Comparison of ENCODE assay signal across 11 cellular contexts in genomic region chr10:80187060-80187459, GRCh38. TPM values are rescaled to one million over a fixed set of nuclear protein-coding genes. Genes with fewer than 3 reads are reported as not detected.
DNase-seq lines count a peak whose midpoint lies in the region; ATAC-seq and TF ChIP-seq lines count a peak whose summit lies in the region.
"Had no signal": no experiment of that assay in that cellular context is flagged by ENCODE, and none has a peak within 500 bp of the region (broad histone marks: within the 10 kb centered on the region; RNA-seq: fewer than 3 reads in every experiment).

No MANE protein-coding gene starts in this region.

- H3K36me3 ChIP-seq in left ventricle myocardium inferior = no peaks in the 10 kb centered on the region
- H3K36me3 ChIP-seq: prostate gland had no signal

- H3K9me3 ChIP-seq in T-helper 17 cell (ENCODE audit: control insufficient read depth, low read length, poor library complexity, severe bottlenecking) = no peaks in the 10 kb centered on the region
- no peaks in the 10 kb centered on the region for H3K9me3 ChIP-seq in left ventricle myocardium inferior (replicated peaks)
- H3K9me3 ChIP-seq: prostate gland had no signal

- H3K9me3 Mint-ChIP-seq in T-helper 2 cell treated with Interferon-gamma antibody and Interleukin-4, amounts not matched to agents 5 μg/mL and 100 μg/mL, for 36 hours = peaks cover under 1% of the 10 kb centered on the region
- H3K9me3 Mint-ChIP-seq in stimulated activated effector memory CD8-positive, alpha-beta T cell treated with anti-CD3 and anti-CD28 coated beads, Interleukin-12 subunit alpha, Interleukin-12 subunit beta, amount 100 ng/mL, for 72 hours = no peaks in the 10 kb centered on the region

- no peak for TF ChIP-seq CTCF in left ventricle myocardium inferior (IDR thresholded peaks at IDR 0.05; ENCODE audit: borderline replicate concordance)

- H3K27me3 ChIP-seq in left ventricle myocardium inferior (ENCODE audit: low read depth) = no peaks in the 10 kb centered on the region

- DNase-seq in T-helper 2 cell treated with Interferon-gamma antibody and Interleukin-4, amounts not matched to agents 5 μg/mL and 100 μg/mL, for 36 hours (ENCODE audit: low spot score) = no peak
- no peak for DNase-seq in T-helper 2 cell
- DNase-seq in T-helper 17 cell = no peak
- DNase-seq in left ventricle myocardium inferior = no peak
- DNase-seq in stimulated activated effector memory CD8-positive, alpha-beta T cell treated with anti-CD3 and anti-CD28 coated beads, Interleukin-12 subunit alpha, Interleukin-12 subunit beta, amount 100 ng/mL, for 72 hours (ENCODE audit: low spot score in 2 of 2) = no peak
- DNase-seq in CD1c-positive myeloid dendritic cell (ENCODE audit: extremely low spot score) = no peak
- DNase-seq in GM19240 (ENCODE audit: insufficient read length, low spot score) = no peak
- DNase-seq in NCI-H524 treated with DMSO at 0.1 percent for 48 hours (lab: John Stamatoyannopoulos, UW) = no peak
- DNase-seq: NK-92 treated with Interleukin-12 subunit alpha and Interleukin-12 subunit beta, amount 100 ng/mL, for 24 hours had no signal

- peak overlapping the region; percentile 84 for H3K27ac ChIP-seq in left ventricle myocardium inferior (replicated peaks)

- intact Hi-C loops in left ventricle myocardium inferior (cut with micrococcal nuclease) = no loop called here

- no peak for ATAC-seq in T-helper 17 cell
- ATAC-seq in stimulated activated effector memory CD8-positive, alpha-beta T cell treated with anti-CD3 and anti-CD28 coated beads, Interleukin-12 subunit alpha, Interleukin-12 subunit beta, amount 100 ng/mL, for 72 hours = no peak

- no peaks in the 10 kb centered on the region for H3K27me3 Mint-ChIP-seq in T-helper 2 cell treated with Interferon-gamma antibody and Interleukin-4, amounts not matched to agents 5 μg/mL and 100 μg/mL, for 36 hours (ENCODE audit: low read depth)
- H3K27me3 Mint-ChIP-seq in T-helper 17 cell = no peaks in the 10 kb centered on the region

- H3K27ac Mint-ChIP-seq in T-helper 2 cell treated with Interferon-gamma antibody and Interleukin-4, amounts not matched to agents 5 μg/mL and 100 μg/mL, for 36 hours = peak overlapping the region; percentile 95
- H3K27ac Mint-ChIP-seq in T-helper 17 cell = peak overlapping the region; percentile 96
- peak overlapping the region; percentile 86 for H3K27ac Mint-ChIP-seq in stimulated activated effector memory CD8-positive, alpha-beta T cell treated with anti-CD3 and anti-CD28 coated beads, Interleukin-12 subunit alpha, Interleukin-12 subunit beta, amount 100 ng/mL, for 72 hours

- peaks cover 60% of the 10 kb centered on the region for H3K4me1 Mint-ChIP-seq in T-helper 2 cell treated with Interferon-gamma antibody and Interleukin-4, amounts not matched to agents 5 μg/mL and 100 μg/mL, for 36 hours (ENCODE audit: low read depth)
- H3K4me1 Mint-ChIP-seq in T-helper 17 cell = peaks cover 62% of the 10 kb centered on the region
- H3K4me1 Mint-ChIP-seq in stimulated activated effector memory CD8-positive, alpha-beta T cell treated with anti-CD3 and anti-CD28 coated beads, Interleukin-12 subunit alpha, Interleukin-12 subunit beta, amount 100 ng/mL, for 72 hours = peaks cover 86% of the 10 kb centered on the region

- peak overlapping the region; percentile 80 for H3K4me3 Mint-ChIP-seq in T-helper 2 cell treated with Interferon-gamma antibody and Interleukin-4, amounts not matched to agents 5 μg/mL and 100 μg/mL, for 36 hours
- peak overlapping the region; percentile 89 for H3K4me3 Mint-ChIP-seq in T-helper 17 cell
- peak overlapping the region; percentile 66 for H3K4me3 Mint-ChIP-seq in stimulated activated effector memory CD8-positive, alpha-beta T cell treated with anti-CD3 and anti-CD28 coated beads, Interleukin-12 subunit alpha, Interleukin-12 subunit beta, amount 100 ng/mL, for 72 hours

- peaks cover 96% of the 10 kb centered on the region for H3K4me1 ChIP-seq in left ventricle myocardium inferior
- H3K4me1 ChIP-seq: prostate gland had no signal

- H3K4me3 ChIP-seq in left ventricle myocardium inferior = peak overlapping the region; percentile 6
- H3K4me3 ChIP-seq: prostate gland had no signal

- peaks cover 17% of the 10 kb centered on the region for H3K36me3 Mint-ChIP-seq in T-helper 2 cell treated with Interferon-gamma antibody and Interleukin-4, amounts not matched to agents 5 μg/mL and 100 μg/mL, for 36 hours (ENCODE audit: low read depth)
- H3K36me3 Mint-ChIP-seq in T-helper 17 cell (ENCODE audit: low read depth) = no peaks in the 10 kb centered on the region
- H3K36me3 Mint-ChIP-seq in stimulated activated effector memory CD8-positive, alpha-beta T cell treated with anti-CD3 and anti-CD28 coated beads, Interleukin-12 subunit alpha, Interleukin-12 subunit beta, amount 100 ng/mL, for 72 hours = peaks cover 13% of the 10 kb centered on the region

RNA-seq across cellular contexts. Expression of gene ANXA11, which starts 18.3 kb away (rescaled TPM):
- total RNA-seq in T-helper 17 cell = 100 to 1,000 TPM; 199 to 209 TPM
- 390 TPM for total RNA-seq in left ventricle myocardium inferior

RNA-seq across cellular contexts. Expression of gene PLAC9, which starts 54.5 kb away (rescaled TPM):
- not detected for total RNA-seq in T-helper 17 cell
- total RNA-seq in left ventricle myocardium inferior = 34.3 TPM
- total RNA-seq: A673 had no signal

Comparison
In these comparisons a context has a peak if more than half of its experiments do, and no peak if none do; other contexts are left out.
1. RNA of gene PLAC9, which starts 54.5 kb away (total RNA-seq): 34.3 TPM in left ventricle myocardium inferior (single experiment); not detected in T-helper 17 cell; every median in the first group is over 10 times any median in the second.
2. Peak in every context shown above with its lines, with median percentiles within 50 percentile points of each other: H3K27ac Mint-ChIP-seq and H3K4me3 Mint-ChIP-seq.